ENCODE assay signal across 32 cellular contexts in the genomic region with DNA sequence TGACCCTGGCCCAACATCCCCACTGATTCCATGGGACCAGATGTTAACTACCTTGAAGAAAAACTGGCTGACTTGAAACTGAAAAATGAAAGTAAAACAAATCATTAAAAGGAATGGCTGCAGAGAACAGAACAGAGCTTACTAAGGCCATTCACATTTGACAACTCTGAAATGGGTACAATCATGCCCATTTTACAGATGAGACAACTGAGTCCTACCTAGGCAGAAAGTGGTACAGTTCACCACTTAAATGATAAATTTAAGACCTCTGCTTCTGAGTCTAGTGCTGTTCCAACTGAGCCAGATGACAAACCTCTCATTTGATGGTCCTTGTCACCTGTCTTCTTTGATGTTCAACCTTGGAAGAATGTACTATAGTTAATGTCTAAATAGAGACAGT.
"Had no signal": no experiment of that assay in that cellular context is flagged by ENCODE, and none has a peak within 500 bp of the region (broad histone marks: within the 10 kb centered on the region; RNA-seq: fewer than 3 reads in every experiment).

No MANE protein-coding gene starts in this region.

- H3K4me3 Mint-ChIP-seq: T-cell had no signal

- H3K9me3 ChIP-seq: SJCRH30 had no signal

- H2AFZ ChIP-seq: PC-9 had no signal

- H3K27ac ChIP-seq: PC-9, RWPE1, SJCRH30, SK-N-MC had no signal

- DNase-seq: Karpas-422, NCI-H1048, NCI-H1092 treated with DMSO at 0.1 percent for 48 hours, NCI-H1105 treated with DMSO at 0.1 percent for 48 hours, NCI-H1417, NCI-H1436, NCI-H146, NCI-H1694, NCI-H187, NCI-H1930, NCI-H2029 treated with DMSO at 0.1 percent for 48 hours, NCI-H2081 treated with DMSO at 0.1 percent for 48 hours, NCI-H2107, NCI-H2171, NCI-H226, NCI-H446 treated with DMSO at 0.1 percent for 48 hours, NCI-H510A, NCI-H524, NCI-H526, NCI-H69, NCI-H748 treated with DMSO at 0.1 percent for 48 hours, PC-9, SHP77, SIG-M5, SJCRH30, T-cell had no signal

- ATAC-seq: Panc1, Right ventricle myocardium inferior, SK-N-SH treated with all-trans-retinoic acid at 6 μM for 48 hours, T-cell had no signal

- FAIRE-seq: RCC 7860 had no signal

- H3K4me3 ChIP-seq: PC-9, SJCRH30, SK-N-MC had no signal

- H3K4me2 ChIP-seq: PC-9 had no signal

- H3K36me3 Mint-ChIP-seq: T-cell had no signal

- H3K27ac Mint-ChIP-seq: T-cell had no signal

- H3K4me1 ChIP-seq: SJCRH30 had no signal

- H3K36me3 ChIP-seq: SJCRH30 had no signal
